In the genomic region with DNA sequence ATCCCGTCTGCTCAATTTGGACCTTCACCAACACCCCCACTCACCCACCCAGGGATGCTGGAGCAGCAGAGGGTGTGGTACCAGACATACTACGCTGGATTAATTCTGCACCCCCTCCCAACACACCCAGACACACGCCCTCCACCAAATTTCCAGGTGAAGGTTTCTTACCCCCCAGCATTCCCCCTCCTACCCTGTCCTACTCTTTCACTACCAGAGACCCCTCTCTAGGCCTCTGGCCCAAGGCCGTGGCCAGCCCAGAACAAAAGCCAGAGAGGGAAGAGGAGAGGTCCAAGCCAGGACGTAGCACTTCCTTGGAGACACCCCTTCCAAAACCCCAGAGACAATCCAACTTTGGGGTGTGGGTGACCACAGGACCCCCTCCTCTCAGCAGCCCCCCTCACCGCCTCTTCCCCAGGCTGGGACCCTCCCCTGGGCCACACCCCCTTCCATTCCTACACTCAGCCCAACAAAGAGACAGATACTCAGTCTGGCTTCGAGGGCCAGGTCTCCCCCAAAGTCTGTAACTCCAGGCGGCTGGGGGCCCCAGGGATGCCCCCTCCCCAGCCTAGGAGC, we compare ENCODE assay signal across 11 cellular contexts. TPM values are rescaled to one million over a fixed set of nuclear protein-coding genes. Genes with fewer than 3 reads are reported as not detected.
DNase-seq lines count a peak whose midpoint lies in the region; ATAC-seq and TF ChIP-seq lines count a peak whose summit lies in the region.
"Had no signal": no experiment of that assay in that cellular context is flagged by ENCODE, and none has a peak within 500 bp of the region (broad histone marks: within the 10 kb centered on the region; RNA-seq: fewer than 3 reads in every experiment).

No MANE protein-coding gene starts in this region.

- H3K4me2 ChIP-seq in GM23248 (ENCODE audit: unreplicated experiment), result peak overlapping the region; percentile 61

- ATAC-seq in omental fat pad (ENCODE audit: low FRiP score), result no peak
- ATAC-seq: right cardiac atrium had no signal

- H3K36me3 ChIP-seq in GM23248 (ENCODE audit: low read depth), result no peaks in the 10 kb centered on the region
- peaks cover 40% of the 10 kb centered on the region for H3K36me3 ChIP-seq in endodermal cell (ENCODE audit: control insufficient read depth, insufficient read depth, low read length)
- no peaks in the 10 kb centered on the region for H3K36me3 ChIP-seq in ovary
- H3K36me3 ChIP-seq: stomach had no signal

- H4K20me1 ChIP-seq in GM23248 (ENCODE audit: insufficient read depth), result no peaks in the 10 kb centered on the region

- TF ChIP-seq EP300 in ovary (IDR thresholded peaks at IDR 0.05), result no peak

- H3K4me3 ChIP-seq in GM23248 (peak overlapping the region; percentile 48; the same call in 1 of the 2 replicates), endodermal cell (ENCODE audit: low read length) (peak overlapping the region; percentile 96), ovary (peak overlapping the region; percentile 81)

- intact Hi-C loops in ovary (cut with DNase I), result loop anchor here in 1 of 4 donors (2.0 kb wide), 1 partner anchor 26 kb away; a partner anchor contains a TSS

- H3K9me3 ChIP-seq in GM23248 (ENCODE audit: low read depth), result no peaks in the 10 kb centered on the region
- no peaks in the 10 kb centered on the region for H3K9me3 ChIP-seq in endodermal cell (ENCODE audit: control insufficient read depth, low read length)
- H3K9me3 ChIP-seq in ovary, result no peaks in the 10 kb centered on the region
- H3K9me3 ChIP-seq: stomach had no signal

- no peaks in the 10 kb centered on the region for H3K9me2 ChIP-seq in GM23248 (ENCODE audit: insufficient read depth)

- no peaks in the 10 kb centered on the region for H3K9me3 Mint-ChIP-seq in endodermal cell

- in situ Hi-C loops in GM23248 (cut with MboI), result no loop called here

- no peak overlapping the region for H2AFZ ChIP-seq in GM23248

- H3K4me1 ChIP-seq in GM23248 (ENCODE audit: insufficient read depth) (no peaks in the 10 kb centered on the region), endodermal cell (ENCODE audit: control insufficient read depth, insufficient read depth, low read length) (peaks cover 13% of the 10 kb centered on the region), ovary (ENCODE audit: insufficient read depth) (peaks cover 2% of the 10 kb centered on the region)

- peak overlapping the region; percentile 99 for H3K4me3 Mint-ChIP-seq in endodermal cell

- peaks cover 33% of the 10 kb centered on the region for H3K36me3 Mint-ChIP-seq in endodermal cell (ENCODE audit: low read depth)

- peaks cover 59% of the 10 kb centered on the region for H3K4me1 Mint-ChIP-seq in endodermal cell

- H3K79me2 ChIP-seq in GM23248 (ENCODE audit: insufficient read depth), result no peaks in the 10 kb centered on the region

- no peaks in the 10 kb centered on the region for H3F3A ChIP-seq in GM23248 (ENCODE audit: insufficient read depth)

- DNase-seq in GM23248 (no peak), endodermal cell (peak; percentile 73), ovary (peak in 2 of 5 donors; percentile 40 to 50), GOT3 (lab: John Stamatoyannopoulos, UW) (no peak), omental fat pad (ENCODE audit: low spot score) (no peak)
- DNase-seq in stimulated activated CD4-positive, alpha-beta T cell treated with anti-CD3 and anti-CD28 coated beads, Interleukin-4, amount 100 ng/mL, for 4 hours, result no peak
- DNase-seq: stomach had no signal

- H3K27ac Mint-ChIP-seq in endodermal cell, result peak overlapping the region; percentile 94

- 78 to 83% methylated on average over 8 of the region's 8 CpGs for WGBS in GM23248 (ENCODE audit: low coverage in 1 of 2, low lambda C conversion rate in 2 of 2, missing lambda C conversion rate in 2 of 2), 2 experiments
- WGBS in endodermal cell (ENCODE audit: insufficient coverage in 1 of 2, insufficient read length in 1 of 2), 2 experiments, result 0% methylated on average over 8 of the region's 8 CpGs; no CpG with 5 or more reads in 1 of the 2 experiments
- WGBS in ovary, 3 donors, result 11 to 30% (median 13%) methylated on average over 8 of the region's 8 CpGs

- H3K27me3 ChIP-seq in GM23248 (replicated peaks; ENCODE audit: insufficient read depth), result no peaks in the 10 kb centered on the region
- no peaks in the 10 kb centered on the region for H3K27me3 ChIP-seq in endodermal cell (ENCODE audit: control insufficient read depth, insufficient read depth, low read length, poor library complexity, severe bottlenecking)
- H3K27me3 ChIP-seq in ovary, result no peaks in the 10 kb centered on the region

- H3K27ac ChIP-seq in GM23248 (no peak overlapping the region), endodermal cell (ENCODE audit: low read depth, low read length) (peak overlapping the region; percentile 90), ovary (peak overlapping the region; percentile 47 to 66)
- H3K27ac ChIP-seq: HL-60, stomach had no signal

- no peak overlapping the region for H3K9ac ChIP-seq in GM23248
- peak overlapping the region; percentile 97 for H3K9ac ChIP-seq in endodermal cell (ENCODE audit: extremely low read depth, low read length, poor library complexity, severe bottlenecking)

- TF ChIP-seq CTCF in endodermal cell (conservative IDR thresholded peaks at IDR 0.05) (no peak), ovary (IDR thresholded peaks at IDR 0.05) (no peak), omental fat pad (IDR thresholded peaks at IDR 0.05) (no peak)

- H3K27me3 Mint-ChIP-seq in endodermal cell (ENCODE audit: insufficient read depth), result no peaks in the 10 kb centered on the region

- no peak for TF ChIP-seq POLR2A in ovary (IDR thresholded peaks at IDR 0.05)

TF ChIP-seq in PFSK-1, 5 proteins besides CTCF, POLR2A, EP300 and RAD21:
- TF ChIP-seq TAF1 (IDR thresholded peaks at IDR 0.05; ENCODE audit: borderline replicate concordance, insufficient read depth, low read length) (no peak), SIN3A (IDR thresholded peaks at IDR 0.05; ENCODE audit: borderline replicate concordance, insufficient read depth, low read length) (0 out of 2 replicates have a peak, but pooled peaks have one; percentile 38)

RNA-seq across cellular contexts. Expression of a gene that starts 1.6 kb away (rescaled TPM):
- 0.13 and 0.22 TPM in 2 replicates for total RNA-seq in GM23248 (2014; rRNA removed; shearing (Covaris generic))
- 0.05 TPM in 2 replicates for polyA plus RNA-seq in GM23248 (2016; fragmentation: Nextera tagmentation; extraction: Ambion mirVana)
- polyA plus RNA-seq in PFSK-1 (2012; ENCODE audit: insufficient read length, low read depth), result 25.6 TPM
- total RNA-seq in endodermal cell, result 10 to 100 TPM; 91.8 to 94.3 TPM
- 91.4 TPM for polyA plus RNA-seq in endodermal cell (2013, experiment 1 of 2)
- 89.4 TPM for polyA plus RNA-seq in endodermal cell (2013, experiment 2 of 2)
- 10 to 100 TPM in 4 of 7 donors, 1 to 10 TPM in 3; 3.5 to 12.4 (median 10.2) TPM for total RNA-seq in ovary
- 1 to 10 TPM; 5.6 to 6.6 TPM for polyA plus RNA-seq in ovary
- under 1 TPM; 0.56 to 0.96 (median 0.66) TPM for total RNA-seq in omental fat pad
- total RNA-seq: T-helper 1 cell treated with Interleukin-12 subunit alpha and Interleukin-12 subunit beta and Interleukin-4 antibody, amounts not matched to agents 30 ng/mL and 1 ng/mL, for 36 hours had no signal

RNA-seq across cellular contexts. Expression of a gene that starts 19.7 kb away (rescaled TPM):
- not detected in 2 replicates for total RNA-seq in GM23248 (2014; rRNA removed; shearing (Covaris generic))
- polyA plus RNA-seq in GM23248 (2016; fragmentation: Nextera tagmentation; extraction: Ambion mirVana), result not detected in 2 replicates
- not detected for polyA plus RNA-seq in PFSK-1 (2012; ENCODE audit: insufficient read length, low read depth)
- 10 to 100 TPM; 82.0 to 84.4 TPM for total RNA-seq in endodermal cell
- polyA plus RNA-seq in endodermal cell (2013, experiment 1 of 2), result 10.3 TPM
- 7.8 TPM for polyA plus RNA-seq in endodermal cell (2013, experiment 2 of 2)
- 10 to 100 TPM in 1 of 7 donors, 1 to 10 TPM in 4, under 1 TPM in 2; 0.45 to 38.6 (median 3.5) TPM for total RNA-seq in ovary
- polyA plus RNA-seq in ovary, result under 1 TPM in 1 of 2 donors, not detected in 1; 0.28 TPM
- total RNA-seq in omental fat pad, result under 1 TPM in 1 of 4 donors, not detected in 3; 0.84 TPM
- total RNA-seq: right cardiac atrium; T-helper 1 cell treated with Interleukin-12 subunit alpha and Interleukin-12 subunit beta and Interleukin-4 antibody, amounts not matched to agents 30 ng/mL and 1 ng/mL, for 36 hours had no signal

RNA-seq across cellular contexts. Expression of a gene that starts 26.1 kb away (rescaled TPM):
- total RNA-seq in GM23248 (2014; rRNA removed; shearing (Covaris generic)), result 41.3 and 52.7 TPM in 2 replicates
- polyA plus RNA-seq in GM23248 (2016; fragmentation: Nextera tagmentation; extraction: Ambion mirVana), result 140 and 143 TPM in 2 replicates
- polyA plus RNA-seq in PFSK-1 (2012; ENCODE audit: insufficient read length, low read depth), result 99.5 TPM
- total RNA-seq in endodermal cell, result 100 to 1,000 TPM in 1 of 2 donors, 10 to 100 TPM in 1; 84.4 to 101 TPM
- 74.4 TPM for polyA plus RNA-seq in endodermal cell (2013, experiment 1 of 2)
- 67.3 TPM for polyA plus RNA-seq in endodermal cell (2013, experiment 2 of 2)
- total RNA-seq in ovary, result 10 to 100 TPM; 20.1 to 66.1 (median 24.9) TPM
- polyA plus RNA-seq in ovary, result 10 to 100 TPM; 20.1 to 41.2 TPM
- total RNA-seq in omental fat pad, result 10 to 100 TPM; 45.8 to 74.3 (median 65.0) TPM

RNA-seq across cellular contexts. Expression of a gene that starts 27.1 kb away (rescaled TPM):
- total RNA-seq in GM23248 (2014; rRNA removed; shearing (Covaris generic)), result 18.4 and 19.0 TPM in 2 replicates
- polyA plus RNA-seq in GM23248 (2016; fragmentation: Nextera tagmentation; extraction: Ambion mirVana) (9.9 and 10.6 TPM in 2 replicates), ovary (10 to 100 TPM; 16.3 to 33.9 TPM)
- polyA plus RNA-seq in PFSK-1 (2012; ENCODE audit: insufficient read length, low read depth), result 65.6 TPM
- total RNA-seq in endodermal cell (10 to 100 TPM; 56.4 to 62.4 TPM), ovary (10 to 100 TPM; 14.2 to 38.0 (median 26.6) TPM), omental fat pad (10 to 100 TPM; 16.2 to 24.5 (median 18.6) TPM)
- polyA plus RNA-seq in endodermal cell (2013, experiment 1 of 2), result 60.8 TPM
- 56.6 TPM for polyA plus RNA-seq in endodermal cell (2013, experiment 2 of 2)

RNA-seq across cellular contexts. Expression of a gene that starts 33.8 kb away (rescaled TPM):
- total RNA-seq in GM23248 (2014; rRNA removed; shearing (Covaris generic)), result 1,219 and 1,322 TPM in 2 replicates
- polyA plus RNA-seq in GM23248 (2016; fragmentation: Nextera tagmentation; extraction: Ambion mirVana) (1,230 and 1,270 TPM in 2 replicates), ovary (100 to 1,000 TPM in 1 of 2 donors, 10 to 100 TPM in 1; 50.1 to 157 TPM)
- 392 TPM for polyA plus RNA-seq in PFSK-1 (2012; ENCODE audit: insufficient read length, low read depth)
- total RNA-seq in endodermal cell (10 to 100 TPM; 41.2 to 42.0 TPM), ovary (100 to 1,000 TPM; 197 to 609 (median 377) TPM), omental fat pad (1,000 to 10,000 TPM in 1 of 4 donors, 100 to 1,000 TPM in 3; 288 to 1,820 (median 589) TPM)
- 46.3 TPM for polyA plus RNA-seq in endodermal cell (2013, experiment 1 of 2)
- polyA plus RNA-seq in endodermal cell (2013, experiment 2 of 2), result 45.5 TPM

Comparison
In these comparisons a context has a peak if more than half of its experiments do, and no peak if none do; other contexts are left out.
1. RNA of a gene that starts 1.6 kb away (total RNA-seq): 91.8 to 94.3 TPM in endodermal cell; 3.5 to 12.4 TPM in ovary, 0.56 to 0.96 TPM in omental fat pad and 0.13 to 0.22 TPM in GM23248; every median in the first group is over 4 times any median in the second.
2. Peak in every context shown above with its lines, with median percentiles within 50 percentile points of each other: H3K4me3 ChIP-seq.